15 cellular contexts compared by ENCODE assay signal in genomic region chr9:134706522-134706921, GRCh38.
A peak's percentile ranks its signal among the peaks of the same experiment; 100 is the strongest.
DNase-seq lines count a peak whose midpoint lies in the region; ATAC-seq and TF ChIP-seq lines count a peak whose summit lies in the region.
"Had no signal": no experiment of that assay in that cellular context is flagged by ENCODE, and none has a peak within 500 bp of the region (broad histone marks: within the 10 kb centered on the region; RNA-seq: fewer than 3 reads in every experiment).

No MANE protein-coding gene starts in this region.

- H3K4me1 ChIP-seq in SK-N-SH (ENCODE audit: control insufficient read depth in 1 of 2, insufficient read depth in 2 of 2, low read depth in 1 of 2, low read length in 1 of 2) (peaks cover 27 to 63% of the 10 kb centered on the region in 2 experiments; a peak in 3 of 4 replicates), upper lobe of left lung (peaks cover 4 to 8% (median 5%) of the 10 kb centered on the region in 4 donors)

- H3K4me1 Mint-ChIP-seq in nephron (peaks cover 41% of the 10 kb centered on the region), T-helper 17 cell (no peaks in the 10 kb centered on the region)
- H3K4me1 Mint-ChIP-seq: activated CD4-positive, alpha-beta T cell treated with anti-CD3 and anti-CD28 coated beads, Interleukin-2, amount 10 ng/mL, durations not matched to agents 7 days and 5 days; activated naive CD8-positive, alpha-beta T cell treated with anti-CD3 and anti-CD28 coated beads, Interleukin-2, amount 50 U/mL, for 24 hours had no signal

- H4K20me1 ChIP-seq in SK-N-SH (ENCODE audit: insufficient read depth) = peaks cover 96% of the 10 kb centered on the region

- H2AFZ ChIP-seq in SK-N-SH (ENCODE audit: low read depth) = no peak overlapping the region

- H3K4me3 ChIP-seq in SK-N-SH (ENCODE audit: low read depth in 2 of 2, low read length in 1 of 2) (no peak overlapping the region), coronary artery (no peak overlapping the region), upper lobe of left lung (no peak overlapping the region)
- H3K4me3 ChIP-seq: skin epidermis had no signal

- ATAC-seq in SK-N-SH treated with all-trans-retinoic acid at 6 μM for 48 hours (no peak; the same call in 2 of the 3 replicates), upper lobe of left lung (ENCODE audit: low FRiP score in 2 of 2) (no peak), HG02763 (IDR thresholded peaks at IDR 0.05; ENCODE audit: unreplicated experiment) (no peak), T-helper 17 cell (no peak)
- ATAC-seq: activated naive CD8-positive, alpha-beta T cell treated with anti-CD3 and anti-CD28 coated beads, Interleukin-2, amount 50 U/mL, for 24 hours; activated T-cell treated with anti-CD3 and anti-CD28 coated beads, Interleukin-2, amount 50 U/mL, for 4 hours had no signal

- H3K9me3 Mint-ChIP-seq in nephron = no peaks in the 10 kb centered on the region
- H3K9me3 Mint-ChIP-seq: activated naive CD8-positive, alpha-beta T cell treated with anti-CD3 and anti-CD28 coated beads, Interleukin-2, amount 50 U/mL, for 24 hours; activated T-cell treated with anti-CD3 and anti-CD28 coated beads, Interleukin-2, amount 50 U/mL, for 4 hours had no signal

- POLR2A ChIA-PET in SK-N-SH (lab: Yijun Ruan, JAX) = interaction anchor here (0.9 kb wide), 2 partner anchors 28 to 52 kb away, joined by 3 to 4 read pairs; no protein-coding TSS in a partner anchor

- CTCF ChIA-PET in SK-N-SH (lab: Yijun Ruan, JAX) = interaction anchor here (0.8 to 15.5 kb wide), 9 partner anchors 9 to 706 kb away, joined by 3 to 348 read pairs (median 6); no protein-coding TSS in a partner anchor

- TF ChIP-seq EP300 in SK-N-SH (IDR thresholded peaks at IDR 0.05; ENCODE audit: borderline replicate concordance in 1 of 2, low read depth in 1 of 2, low read length in 1 of 2) (no peak), upper lobe of left lung (IDR thresholded peaks at IDR 0.05) (no peak)

- no peaks in the 10 kb centered on the region for H3K9me2 ChIP-seq in SK-N-SH

- H3K4me2 ChIP-seq in SK-N-SH = peak overlapping the region; percentile 72

- H3K27ac ChIP-seq in SK-N-SH (ENCODE audit: low read depth in 2 of 2, low read length in 1 of 2) (peak overlapping the region; percentile 76 to 91), coronary artery (peak overlapping the region; percentile 77 to 91), upper lobe of left lung (peak overlapping the region; percentile 16 to 65 (median 33))
- H3K27ac ChIP-seq: 22Rv1 had no signal

- TF ChIP-seq CTCF in SK-N-SH (IDR thresholded peaks at IDR 0.05) (no peak), coronary artery (IDR thresholded peaks at IDR 0.05) (no peak), nephron (IDR thresholded peaks at IDR 0.05; ENCODE audit: unreplicated experiment in 3 of 3) (no peak), upper lobe of left lung (IDR thresholded peaks at IDR 0.05) (no peak)

- no peak for TF ChIP-seq RAD21 in SK-N-SH (IDR thresholded peaks at IDR 0.05; ENCODE audit: low read length)

- H3K4me3 Mint-ChIP-seq in nephron (no peak overlapping the region), T-helper 17 cell (no peak overlapping the region)
- H3K4me3 Mint-ChIP-seq: activated CD4-positive, alpha-beta T cell treated with anti-CD3 and anti-CD28 coated beads, Interleukin-2, amount 10 ng/mL, durations not matched to agents 7 days and 5 days; activated naive CD8-positive, alpha-beta T cell treated with anti-CD3 and anti-CD28 coated beads, Interleukin-2, amount 50 U/mL, for 24 hours; activated T-cell treated with anti-CD3 and anti-CD28 coated beads, Interleukin-2, amount 50 U/mL, for 4 hours had no signal

- no peak for TF ChIP-seq POLR2A in upper lobe of left lung (IDR thresholded peaks at IDR 0.05)

- H3K9ac ChIP-seq in SK-N-SH = peak overlapping the region; percentile 49; the same call in 1 of the 2 replicates

- H3K9me3 ChIP-seq in SK-N-SH = no peaks in the 10 kb centered on the region
- H3K9me3 ChIP-seq in upper lobe of left lung = no peaks in the 10 kb centered on the region
- H3K9me3 ChIP-seq in T-helper 17 cell (ENCODE audit: control insufficient read depth, low read length, poor library complexity, severe bottlenecking) = no peaks in the 10 kb centered on the region

- H3F3A ChIP-seq in SK-N-SH (replicated peaks; ENCODE audit: insufficient read depth) = peaks cover 18% of the 10 kb centered on the region

- H3K27me3 Mint-ChIP-seq in nephron (ENCODE audit: low read depth) (no peaks in the 10 kb centered on the region), T-helper 17 cell (peaks cover 9% of the 10 kb centered on the region)
- H3K27me3 Mint-ChIP-seq: activated CD4-positive, alpha-beta T cell treated with anti-CD3 and anti-CD28 coated beads, Interleukin-2, amount 10 ng/mL, durations not matched to agents 7 days and 5 days; activated naive CD8-positive, alpha-beta T cell treated with anti-CD3 and anti-CD28 coated beads, Interleukin-2, amount 50 U/mL, for 24 hours had no signal

- H3K27ac Mint-ChIP-seq in nephron (peak overlapping the region; percentile 94 to 98 (median 97)), T-helper 17 cell (no peak overlapping the region)
- H3K27ac Mint-ChIP-seq: activated CD4-positive, alpha-beta T cell treated with anti-CD3 and anti-CD28 coated beads, Interleukin-2, amount 10 ng/mL, durations not matched to agents 7 days and 5 days; activated naive CD8-positive, alpha-beta T cell treated with anti-CD3 and anti-CD28 coated beads, Interleukin-2, amount 50 U/mL, for 24 hours had no signal

- no peak for DNase-seq in SK-N-SH
- no peak for DNase-seq in coronary artery (ENCODE audit: low spot score)
- DNase-seq in upper lobe of left lung = no peak
- DNase-seq in NCI-H524 treated with DMSO at 0.1 percent for 48 hours (lab: John Stamatoyannopoulos, UW) = no peak
- no peak for DNase-seq in T-helper 17 cell
- DNase-seq: activated CD4-positive, alpha-beta T cell treated with anti-CD3 and anti-CD28 coated beads, Interleukin-2, amount 10 ng/mL, durations not matched to agents 7 days and 5 days; activated naive CD8-positive, alpha-beta T cell treated with anti-CD3 and anti-CD28 coated beads, Interleukin-2, amount 50 U/mL, for 24 hours; activated T-cell treated with anti-CD3 and anti-CD28 coated beads, Interleukin-2, amount 50 U/mL, for 4 hours; MM.1S; NCI-H2029 had no signal

- peaks cover 40 to 43% of the 10 kb centered on the region in 2 experiments for H3K36me3 ChIP-seq in SK-N-SH (replicated peaks in 1 of 2; ENCODE audit: control insufficient read depth in 1 of 2, insufficient read depth in 2 of 2, low read length in 1 of 2)
- peaks cover 0 to 5% (median 0%) of the 10 kb centered on the region in 4 donors for H3K36me3 ChIP-seq in upper lobe of left lung

- peaks cover 96% of the 10 kb centered on the region for H3K79me2 ChIP-seq in SK-N-SH (ENCODE audit: insufficient read depth)

- WGBS in SK-N-SH (ENCODE audit: low lambda C conversion rate) = no CpG with 5 or more reads among the region's 6 CpGs
- WGBS in upper lobe of left lung, 2 donors = 67 to 89% methylated on average over 4 to 5 of the region's 6 CpGs

- no peaks in the 10 kb centered on the region for H3K27me3 ChIP-seq in SK-N-SH (ENCODE audit: insufficient read depth)
- no peaks in the 10 kb centered on the region for H3K27me3 ChIP-seq in upper lobe of left lung

- H3K36me3 Mint-ChIP-seq in nephron (ENCODE audit: low read depth) (peaks cover 12% of the 10 kb centered on the region), T-helper 17 cell (ENCODE audit: low read depth) (no peaks in the 10 kb centered on the region)

TF ChIP-seq in SK-N-SH, 30 proteins besides CTCF, POLR2A, EP300 and RAD21:
- TF ChIP-seq POLR2AphosphoS5 (IDR thresholded peaks at IDR 0.05; ENCODE audit: low read depth, low read length) = no peak
- TF ChIP-seq RXRA (IDR thresholded peaks at IDR 0.05; ENCODE audit: borderline replicate concordance, low read depth) = no peak
- no peak for TF ChIP-seq TCF12 (IDR thresholded peaks at IDR 0.05)

TF ChIP-seq in SK-N-SH treated with all-trans-retinoic acid at 6 μM for 48 hours, 23 proteins besides CTCF, POLR2A, EP300 and RAD21:
- TF ChIP-seq CREB5 (CRISPR knock-in tag; IDR thresholded peaks at IDR 0.05; ENCODE audit: low read depth) = no peak
- no peak for TF ChIP-seq TCF4 (CRISPR knock-in tag; IDR thresholded peaks at IDR 0.05; ENCODE audit: borderline replicate concordance)
- TF ChIP-seq BACH2 (CRISPR knock-in tag; IDR thresholded peaks at IDR 0.05; ENCODE audit: borderline replicate concordance) = no peak
- TF ChIP-seq POU6F1 (CRISPR knock-in tag; IDR thresholded peaks at IDR 0.05; ENCODE audit: borderline replicate concordance, low read depth) = no peak
- no peak for TF ChIP-seq ISL1 (CRISPR knock-in tag; IDR thresholded peaks at IDR 0.05)

Comparison
In these comparisons a context has a peak if more than half of its experiments do, and no peak if none do; other contexts are left out.
1. H3K27ac ChIP-seq: peak in every context shown above with its lines; median percentile 84 in coronary artery; 84 in SK-N-SH; 33 in upper lobe of left lung.